In the genomic region with DNA sequence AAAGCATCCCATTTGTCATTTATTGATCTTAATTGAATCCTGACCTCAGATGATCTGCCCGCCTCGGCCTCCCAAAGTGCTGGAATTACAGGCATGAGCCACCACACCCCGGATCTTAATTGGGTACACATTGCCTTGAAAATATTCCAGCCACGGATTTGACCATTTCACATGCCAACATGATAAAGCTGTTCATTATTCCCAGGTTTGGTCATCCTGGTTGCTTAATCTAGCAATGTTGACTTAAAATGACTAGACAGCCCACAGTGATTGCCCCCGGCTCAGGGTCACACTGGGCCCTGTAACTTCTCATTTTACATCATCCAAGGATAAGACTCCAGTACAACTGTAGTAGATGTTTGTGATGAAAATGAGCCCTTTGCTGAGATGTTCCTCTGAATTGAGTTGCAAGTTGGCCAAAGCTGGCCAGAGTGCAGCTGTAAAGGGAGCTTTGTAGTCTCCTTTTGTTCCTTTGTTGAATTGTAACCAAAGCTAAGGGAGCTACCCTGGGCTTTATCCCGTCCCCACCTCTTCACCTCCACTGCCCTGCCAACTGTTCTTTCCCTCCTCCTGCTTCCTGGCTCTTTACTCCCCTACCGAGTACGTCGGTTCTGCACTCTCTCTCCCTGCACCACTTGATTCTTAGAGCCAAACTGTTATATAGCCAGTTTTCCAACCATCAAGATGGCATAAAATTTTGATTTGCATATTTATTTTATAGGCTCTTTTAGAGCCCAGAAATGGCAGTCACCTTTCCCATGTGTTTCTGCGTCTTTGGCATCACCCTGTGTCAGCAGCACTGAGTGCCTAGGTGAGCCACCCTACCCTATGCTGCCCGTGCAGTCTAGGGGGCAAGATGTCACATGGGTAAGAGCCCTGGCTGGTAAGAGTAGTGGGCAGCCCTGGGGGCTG, we compare ENCODE assay signal across 9 cellular contexts.
DNase-seq lines count a peak whose midpoint lies in the region; ATAC-seq and TF ChIP-seq lines count a peak whose summit lies in the region.
"Had no signal": no experiment of that assay in that cellular context is flagged by ENCODE, and none has a peak within 500 bp of the region (broad histone marks: within the 10 kb centered on the region; RNA-seq: fewer than 3 reads in every experiment).

No MANE protein-coding gene starts in this region.

- H3K27me3 ChIP-seq in Caco-2 (replicated peaks; ENCODE audit: control insufficient read depth, insufficient read depth, low read length): no peaks in the 10 kb centered on the region

- H3K9me3 Mint-ChIP-seq in Caco-2 (ENCODE audit: unreplicated experiment): no peaks in the 10 kb centered on the region

- TF ChIP-seq CTCF in Caco-2 (IDR thresholded peaks at IDR 0.05; ENCODE audit: insufficient read depth in 1 of 2, low read depth in 1 of 2, low read length in 1 of 2, severe bottlenecking in 1 of 2, unreplicated experiment in 1 of 2): no peak

- H3K27me3 Mint-ChIP-seq in Caco-2 (ENCODE audit: insufficient read depth, unreplicated experiment): no peaks in the 10 kb centered on the region

- ATAC-seq in HG02571 (IDR thresholded peaks at IDR 0.05; ENCODE audit: unreplicated experiment): no peak
- no peak for ATAC-seq in HG02973 (IDR thresholded peaks at IDR 0.05; ENCODE audit: unreplicated experiment)

- CTCF ChIA-PET in Caco-2 (lab: Charles Lee): interaction anchor here (0.6 kb wide), 1 partner anchor 77 kb away, joined by 3 read pairs; no protein-coding TSS in a partner anchor

- TSS peak; percentile 37 for BruUV-seq in Caco-2 (replicated peaks; lab: Mats Ljungman, UMichigan)

- DNase-seq in Caco-2: peak; percentile 43 to 51
- peak; percentile 99 for DNase-seq in NCI-H460 (ENCODE audit: extremely low read depth, low read depth)
- peak; percentile 96 for DNase-seq in dedifferentiated amniotic fluid mesenchymal stem cell (ENCODE audit: extremely low spot score)
- peak; percentile 90 for DNase-seq in non-pigmented ciliary epithelial cell (ENCODE audit: low read depth)
- DNase-seq in AML-193 (lab: John Stamatoyannopoulos, UW): no peak
- DNase-seq in hippocampal formation (lab: John Stamatoyannopoulos, UW): no peak
- DNase-seq: NCI-H446 had no signal

- H3K4me3 ChIP-seq in Caco-2 (ENCODE audit: low read depth, low read length): no peak overlapping the region

- peaks cover 24% of the 10 kb centered on the region for H3K4me1 Mint-ChIP-seq in Caco-2 (ENCODE audit: low read depth, unreplicated experiment)

- H3K27ac Mint-ChIP-seq in Caco-2 (ENCODE audit: unreplicated experiment): peak overlapping the region; percentile 84

- no peaks in the 10 kb centered on the region for H3K36me3 ChIP-seq in Caco-2 (ENCODE audit: control insufficient read depth, insufficient read depth, low read length)

- POLR2A ChIA-PET in Caco-2 (lab: Charles Lee): no interaction called here

- intact Hi-C loops in Caco-2 (cut with micrococcal nuclease; ENCODE audit: unreplicated experiment): loop anchor here (1.0 kb wide), 1 partner anchor 17 kb away; no protein-coding TSS in a partner anchor

- no peaks in the 10 kb centered on the region for H3K36me3 Mint-ChIP-seq in Caco-2 (ENCODE audit: insufficient read depth, unreplicated experiment)

- H3K4me3 Mint-ChIP-seq in Caco-2 (ENCODE audit: unreplicated experiment): peak overlapping the region; percentile 26

- H3K9me3 ChIP-seq in Caco-2: no peaks in the 10 kb centered on the region

- H3K4me1 ChIP-seq in Caco-2: peaks cover 20% of the 10 kb centered on the region

Comparison
In these comparisons a context has a peak if more than half of its experiments do, and no peak if none do; other contexts are left out.
1. DNase-seq: peak in Caco-2 (2 of 2), NCI-H460 (single experiment), dedifferentiated amniotic fluid mesenchymal stem cell (single experiment) and non-pigmented ciliary epithelial cell (single experiment); none in AML-193 (0 of 2) and hippocampal formation (0 of 2).